14 cellular contexts compared by ENCODE assay signal in genomic region chr2:63875143-63875542, GRCh38. TPM values are rescaled to one million over a fixed set of nuclear protein-coding genes. Genes with fewer than 3 reads are reported as not detected.
A peak's percentile ranks its signal among the peaks of the same experiment; 100 is the strongest.
DNase-seq lines count a peak whose midpoint lies in the region; ATAC-seq, FAIRE-seq and TF ChIP-seq lines count a peak whose summit lies in the region.
"Had no signal": no experiment of that assay in that cellular context is flagged by ENCODE, and none has a peak within 500 bp of the region (broad histone marks: within the 10 kb centered on the region; RNA-seq: fewer than 3 reads in every experiment).

No MANE protein-coding gene starts in this region.

- DNase-seq in RWPE2 (ENCODE audit: low spot score) (no peak), H1 (ENCODE audit: low read depth in 1 of 2, low spot score in 2 of 2) (no peak), omental fat pad (ENCODE audit: low spot score) (no peak), SW 1271 (lab: John Stamatoyannopoulos, UW) (no peak), NCI-H1092 treated with DMSO at 0.1 percent for 48 hours (lab: John Stamatoyannopoulos, UW) (no peak), NCI-H187 treated with DMSO at 0.1 percent for 48 hours (lab: John Stamatoyannopoulos, UW) (no peak)
- DNase-seq in activated CD4-positive, alpha-beta T cell treated with anti-CD3 and anti-CD28 coated beads, Interleukin-2, amount 50 U/mL, for 1 hour: no peak
- DNase-seq: activated naive CD4-positive, alpha-beta T cell treated with Interleukin-2 at 50 U/mL for 16 hours; CD4-positive, alpha-beta T cell; islet precursor cell; stimulated activated naive CD4-positive, alpha-beta T cell treated with Interleukin-2 at 50 U/mL for 16 hours had no signal

- peak; percentile 54 for ATAC-seq in RWPE2 (ENCODE audit: low read depth)
- ATAC-seq in omental fat pad (ENCODE audit: low FRiP score): peak; percentile 15

- no peak overlapping the region for H2BK12ac ChIP-seq in H1 (ENCODE audit: low read depth, low read length)

- 73% methylated on average over 1 of the region's 1 CpG; no CpG with 5 or more reads in 1 of the 2 experiments for WGBS in H1 (ENCODE audit: extremely low coverage in 1 of 2, insufficient coverage in 1 of 2, insufficient read length in 1 of 2, insufficient replicate concordance in 2 of 2, low coverage in 1 of 2, low lambda C conversion rate in 2 of 2, missing lambda C conversion rate in 1 of 2), 2 experiments

- H3K9ac ChIP-seq in BLaER1 (no peak overlapping the region), H1 (replicated peaks in 1 of 4; ENCODE audit: extremely low read depth in 1 of 4, low read depth in 3 of 4, low read length in 3 of 4) (no peak overlapping the region)

- peaks cover 2% of the 10 kb centered on the region; the same call in 1 of the 2 replicates for H3K79me1 ChIP-seq in H1 (ENCODE audit: low read depth, low read length)

- H2BK5ac ChIP-seq in H1 (ENCODE audit: low read depth, low read length): no peak overlapping the region

- H3K4me2 ChIP-seq in BLaER1 (peak overlapping the region; percentile 74), H1 (ENCODE audit: insufficient read depth in 1 of 2, low read depth in 2 of 2, low read length in 2 of 2) (no peak overlapping the region)

- no peak overlapping the region for H3K14ac ChIP-seq in H1 (ENCODE audit: insufficient read length)

- peaks cover 33% of the 10 kb centered on the region for H3K4me1 ChIP-seq in BLaER1
- peaks cover 24% of the 10 kb centered on the region for H3K4me1 ChIP-seq in RWPE2 (ENCODE audit: insufficient read depth, poor library complexity, severe bottlenecking)
- peaks cover 0 to 19% (median 7%) of the 10 kb centered on the region in 4 experiments; a peak in 4 of 7 replicates for H3K4me1 ChIP-seq in H1 (replicated peaks in 1 of 4; ENCODE audit: control insufficient read depth in 3 of 4, insufficient read depth in 4 of 4, low read length in 3 of 4)

- H3K23me2 ChIP-seq in H1 (ENCODE audit: low read depth, low read length): no peaks in the 10 kb centered on the region

- H4K5ac ChIP-seq in H1 (ENCODE audit: insufficient read length, low read depth, low read length): no peak overlapping the region

- TF ChIP-seq POLR2A in H1 (IDR thresholded peaks at IDR 0.05; ENCODE audit: control extremely low read depth in 1 of 2, low read depth in 2 of 2, low read length in 2 of 2): peak; percentile 11 to 76; a peak in 1 of 3 replicates

- H4K20me1 ChIP-seq in BLaER1 (no peaks in the 10 kb centered on the region; the same call in 1 of the 2 replicates), H1 (replicated peaks in 1 of 2; ENCODE audit: control insufficient read depth in 1 of 2, insufficient read depth in 2 of 2, low read length in 2 of 2) (peaks cover 34 to 37% of the 10 kb centered on the region in 2 experiments)

- no peak overlapping the region for H3K27ac ChIP-seq in BLaER1
- H3K27ac ChIP-seq in RWPE2 (ENCODE audit: poor library complexity, severe bottlenecking): peak overlapping the region; percentile 36
- no peak overlapping the region for H3K27ac ChIP-seq in H1 (ENCODE audit: low read depth, low read length)
- H3K27ac ChIP-seq: SJSA1 had no signal

- H3K23ac ChIP-seq in H1 (ENCODE audit: insufficient read length): no peak overlapping the region

- POLR2A ChIA-PET in H1 (lab: Charles Lee; ENCODE audit: partially characterized antibody): interaction anchor here (0.8 to 6.2 kb wide), 14 partner anchors 8 to 177 kb away, joined by 3 to 47 read pairs (median 5); partner anchors contain the start of gene UGP2

- H3K4me3 ChIP-seq in BLaER1 (no peak overlapping the region), RWPE2 (ENCODE audit: severe bottlenecking) (no peak overlapping the region), H1 (ENCODE audit: extremely low read depth in 1 of 4, insufficient read depth in 2 of 4, low read depth in 3 of 4, low read length in 4 of 4) (no peak overlapping the region)
- H3K4me3 ChIP-seq: SJSA1 had no signal

- no peak overlapping the region for H4K91ac ChIP-seq in H1 (replicated peaks; ENCODE audit: insufficient read length, low read length)

- H3K36me3 ChIP-seq in BLaER1 (peaks cover 60% of the 10 kb centered on the region), RWPE2 (ENCODE audit: low read depth) (peaks cover 56% of the 10 kb centered on the region), H1 (ENCODE audit: control insufficient read depth in 2 of 4, insufficient read depth in 4 of 4, low read length in 3 of 4) (peaks cover 10 to 92% (median 47%) of the 10 kb centered on the region in 4 experiments)

- TF ChIP-seq EP300 in H1 (IDR thresholded peaks at IDR 0.05; ENCODE audit: borderline replicate concordance in 1 of 2, low read depth in 2 of 2, low read length in 2 of 2): no peak

- H3K27me3 ChIP-seq in BLaER1 (no peaks in the 10 kb centered on the region), RWPE2 (ENCODE audit: insufficient read depth, poor library complexity, severe bottlenecking) (no peaks in the 10 kb centered on the region), H1 (replicated peaks in 1 of 4; ENCODE audit: control insufficient read depth in 3 of 4, extremely low read depth in 1 of 4, insufficient read depth in 3 of 4, low read length in 3 of 4) (no peaks in the 10 kb centered on the region)
- H3K27me3 ChIP-seq: SJSA1 had no signal

- H2BK20ac ChIP-seq in H1 (ENCODE audit: low read length): no peak overlapping the region

- peaks cover 18 to 97% of the 10 kb centered on the region in 2 experiments for H3K79me2 ChIP-seq in H1 (ENCODE audit: control insufficient read depth in 1 of 2, insufficient read depth in 2 of 2, low read length in 2 of 2)

- H3K56ac ChIP-seq in H1 (replicated peaks; ENCODE audit: insufficient read length, low read depth, low read length): no peak overlapping the region

- no peak overlapping the region for H3K4ac ChIP-seq in H1 (replicated peaks; ENCODE audit: insufficient read length, low read depth, low read length)

- CTCF ChIA-PET in H1 (lab: Charles Lee; ENCODE audit: partially characterized antibody): interaction anchor here (0.7 to 3.1 kb wide), 2 partner anchors 25 to 176 kb away, joined by 4 to 12 read pairs; no protein-coding TSS in a partner anchor

- no peak for TF ChIP-seq RAD21 in H1 (IDR thresholded peaks at IDR 0.05 in 1 of 2, conservative IDR thresholded peaks at IDR 0.05 in 1 of 2; ENCODE audit: low read depth in 2 of 2, low read length in 2 of 2)

- no peak overlapping the region for H2AK5ac ChIP-seq in H1 (ENCODE audit: low read depth, low read length)

- no peak overlapping the region for H3K18ac ChIP-seq in H1 (ENCODE audit: extremely low read depth, low read length)

- TF ChIP-seq CTCF in RWPE2 (IDR thresholded peaks at IDR 0.05; ENCODE audit: poor library complexity, severe bottlenecking): no peak
- TF ChIP-seq CTCF in H1 (IDR thresholded peaks at IDR 0.05; ENCODE audit: control extremely low read depth in 1 of 3, insufficient read depth in 1 of 3, low read depth in 1 of 3, low read length in 3 of 3): no peak
- TF ChIP-seq CTCF in omental fat pad (IDR thresholded peaks at IDR 0.05): no peak

- no peak overlapping the region for H2BK15ac ChIP-seq in H1 (ENCODE audit: low read length)

- H3K9me3 ChIP-seq in BLaER1: peaks cover 42% of the 10 kb centered on the region
- H3K9me3 ChIP-seq in RWPE2 (ENCODE audit: severe bottlenecking): no peaks in the 10 kb centered on the region
- no peaks in the 10 kb centered on the region for H3K9me3 ChIP-seq in H1 (ENCODE audit: insufficient read depth in 2 of 2, low read depth in 1 of 2, low read length in 1 of 2)
- H3K9me3 ChIP-seq: SJSA1 had no signal

- H4K8ac ChIP-seq in H1 (ENCODE audit: extremely low read depth, insufficient read depth, low read length): no peak overlapping the region

- no peak overlapping the region for H2BK120ac ChIP-seq in H1 (replicated peaks; ENCODE audit: low read depth, low read length)

- no peak for FAIRE-seq in H1 (lab: Jason Lieb, UNC)
- FAIRE-seq: endometrium had no signal

- no peak overlapping the region for H2AFZ ChIP-seq in H1 (ENCODE audit: low read length)

TF ChIP-seq in H1, 55 proteins besides CTCF, POLR2A, EP300 and RAD21:
- no peak for TF ChIP-seq SP2 (IDR thresholded peaks at IDR 0.05; ENCODE audit: low read length)
- TF ChIP-seq POLR2AphosphoS5 (IDR thresholded peaks at IDR 0.05; ENCODE audit: low read depth, low read length): peak; percentile 45; the same call in 1 of the 2 replicates
- TF ChIP-seq SAP30 (IDR thresholded peaks at IDR 0.05; ENCODE audit: insufficient read depth, insufficient replicate concordance, low read length): no peak

RNA-seq across cellular contexts. Expression of gene UGP2, which starts 33.4 kb away (rescaled TPM):
- 925 and 956 TPM in 2 replicates for total RNA-seq in H1 (2021; fragmentation: NEBNext Ultra II Directional; extraction: Animal tissue kit (Norgen Biotek cat#: 25700))
- 130 and 278 TPM in 2 replicates for polyA plus RNA-seq in H1 (2011; rRNA removed)
- polyA plus RNA-seq in H1 (2011; cell fraction: cytosol; rRNA removed): 376 TPM
- 74.2 TPM for polyA plus RNA-seq in H1 (2011; cell fraction: nucleus; rRNA removed)
- polyA plus RNA-seq in H1 (2012, experiment 1 of 2): 531 to 1,061 TPM (median 542 TPM) in 4 replicates
- polyA plus RNA-seq in H1 (2012, experiment 2 of 2): 80.5 TPM
- 627 TPM for polyA plus RNA-seq in H1 (2013, experiment 1 of 2)
- polyA plus RNA-seq in H1 (2013, experiment 2 of 2): 641 TPM
- polyA minus RNA-seq in H1 (2011; rRNA and poly(A)+ RNA removed): 191 and 331 TPM in 2 replicates
- polyA minus RNA-seq in H1 (2011; cell fraction: cytosol; rRNA and poly(A)+ RNA removed): 336 TPM
- polyA minus RNA-seq in H1 (2011; cell fraction: nucleus; rRNA and poly(A)+ RNA removed): 322 TPM
- total RNA-seq in omental fat pad: 100 to 1,000 TPM; 107 to 361 (median 319) TPM
